ENCODE assay signal across 8 cellular contexts in genomic region chrX:47650164-47651042, GRCh38. TPM values are rescaled to one million over a fixed set of nuclear protein-coding genes. Genes with fewer than 3 reads are reported as not detected.
DNase-seq lines count a peak whose midpoint lies in the region; ATAC-seq, FAIRE-seq and TF ChIP-seq lines count a peak whose summit lies in the region.

ELK1 (minus strand) TSS chrX:47650563; CDS start chrX:47641441, 9,122 bp downstream.

- H3K9ac ChIP-seq in kidney (ENCODE audit: low read length in 2 of 2) = peak within 1 kb of the TSS; percentile 24 to 65

- H3K27ac Mint-ChIP-seq in chondrocyte (ENCODE audit: unreplicated experiment) = peak within 1 kb of the TSS; percentile 96

- H3K4me3 Mint-ChIP-seq in chondrocyte (ENCODE audit: unreplicated experiment) = peak within 1 kb of the TSS; percentile 78

- no peaks in the 10 kb centered on the region for H3K36me3 Mint-ChIP-seq in chondrocyte (ENCODE audit: low read depth)

- no peaks in the 10 kb centered on the region for H3K9me3 ChIP-seq in kidney (ENCODE audit: control insufficient read depth in 1 of 2, low read length in 2 of 2)

- intact Hi-C loops in kidney (cut with DNase I) = no loop called here

- peak within 1 kb of the TSS; percentile 74 for H3K4me3 ChIP-seq in AG10803 (ENCODE audit: low read length)
- H3K4me3 ChIP-seq in kidney (ENCODE audit: low read length in 2 of 2) = peak within 1 kb of the TSS; percentile 68 to 84

- peak within 1 kb of the TSS; percentile 87 for H3K27ac ChIP-seq in kidney (ENCODE audit: low read depth in 2 of 2, low read length in 2 of 2)

- peaks cover 3% of the 10 kb centered on the region for H3K9me3 Mint-ChIP-seq in chondrocyte (ENCODE audit: low read depth)

- H3K4me1 Mint-ChIP-seq in chondrocyte (ENCODE audit: low read depth) = peaks cover 25% of the 10 kb centered on the region

- no peaks in the 10 kb centered on the region for H3K36me3 ChIP-seq in kidney (ENCODE audit: control insufficient read depth in 1 of 2, insufficient read depth in 2 of 2, low read length in 2 of 2)

- TF ChIP-seq CTCF in AG10803 (conservative IDR thresholded peaks at IDR 0.05; ENCODE audit: low read length) (no peak), chondrocyte (IDR thresholded peaks at IDR 0.05) (peak; percentile 20), kidney (IDR thresholded peaks at IDR 0.05; ENCODE audit: borderline replicate concordance, extremely low read depth, insufficient read depth) (no peak)

- peaks cover 4 to 11% of the 10 kb centered on the region in 2 donors for H3K4me1 ChIP-seq in kidney (ENCODE audit: control insufficient read depth in 1 of 2, insufficient read depth in 1 of 2, low read depth in 1 of 2, low read length in 2 of 2)

- peak; percentile 99 for DNase-seq in AG10803 (ENCODE audit: low read depth)
- peak; percentile 96 for DNase-seq in NCI-H460 (ENCODE audit: extremely low read depth, low read depth)
- DNase-seq in activated CD4-positive, alpha-beta T cell treated with anti-CD3 and anti-CD28 coated beads for 24 hours (ENCODE audit: low read depth in 2 of 2) = peak; percentile 73 to 77
- peak; percentile 97 for DNase-seq in chondrocyte (ENCODE audit: low spot score)
- DNase-seq in kidney = peak; percentile 98
- DNase-seq in stimulated activated CD4-positive, alpha-beta T cell treated with anti-CD3 and anti-CD28 coated beads, Interleukin-15, amount 100 ng/mL, for 24 hours = peak; percentile 91

- ATAC-seq in GM19043 (IDR thresholded peaks at IDR 0.05; ENCODE audit: low read depth, unreplicated experiment) (peak; percentile 88), HG03378 (IDR thresholded peaks at IDR 0.05; ENCODE audit: unreplicated experiment) (peak; percentile 72)

- no peaks in the 10 kb centered on the region for H3K27me3 Mint-ChIP-seq in chondrocyte (ENCODE audit: low read depth)

- peak; percentile 98 for FAIRE-seq in kidney (lab: Jason Lieb, UNC)

RNA-seq across cellular contexts. Expression of gene ELK1, which starts in this region (rescaled TPM):
- total RNA-seq in NCI-H460 (2014; rRNA removed; shearing (Covaris generic)) = 36.4 and 40.4 TPM in 2 replicates
- polyA plus RNA-seq in NCI-H460 (2014; cell fraction: nucleus; rRNA removed) = 23.2 and 25.1 TPM in 2 replicates
- 32.6 to 37.9 TPM (median 34.7 TPM) in 3 replicates for total RNA-seq in chondrocyte
- total RNA-seq in kidney = 26.9 TPM
- 10.5 TPM for polyA plus RNA-seq in kidney (ENCODE audit: insufficient read depth, low read depth, low replicate concordance)

Comparison
In these comparisons a context has a peak if more than half of its experiments do, and no peak if none do; other contexts are left out.
1. Peak in every context shown above with its lines: DNase-seq, ATAC-seq, H3K4me3 ChIP-seq and H3K27ac ChIP-seq.